Comparison of ENCODE assay signal across 10 cellular contexts in the genomic region with DNA sequence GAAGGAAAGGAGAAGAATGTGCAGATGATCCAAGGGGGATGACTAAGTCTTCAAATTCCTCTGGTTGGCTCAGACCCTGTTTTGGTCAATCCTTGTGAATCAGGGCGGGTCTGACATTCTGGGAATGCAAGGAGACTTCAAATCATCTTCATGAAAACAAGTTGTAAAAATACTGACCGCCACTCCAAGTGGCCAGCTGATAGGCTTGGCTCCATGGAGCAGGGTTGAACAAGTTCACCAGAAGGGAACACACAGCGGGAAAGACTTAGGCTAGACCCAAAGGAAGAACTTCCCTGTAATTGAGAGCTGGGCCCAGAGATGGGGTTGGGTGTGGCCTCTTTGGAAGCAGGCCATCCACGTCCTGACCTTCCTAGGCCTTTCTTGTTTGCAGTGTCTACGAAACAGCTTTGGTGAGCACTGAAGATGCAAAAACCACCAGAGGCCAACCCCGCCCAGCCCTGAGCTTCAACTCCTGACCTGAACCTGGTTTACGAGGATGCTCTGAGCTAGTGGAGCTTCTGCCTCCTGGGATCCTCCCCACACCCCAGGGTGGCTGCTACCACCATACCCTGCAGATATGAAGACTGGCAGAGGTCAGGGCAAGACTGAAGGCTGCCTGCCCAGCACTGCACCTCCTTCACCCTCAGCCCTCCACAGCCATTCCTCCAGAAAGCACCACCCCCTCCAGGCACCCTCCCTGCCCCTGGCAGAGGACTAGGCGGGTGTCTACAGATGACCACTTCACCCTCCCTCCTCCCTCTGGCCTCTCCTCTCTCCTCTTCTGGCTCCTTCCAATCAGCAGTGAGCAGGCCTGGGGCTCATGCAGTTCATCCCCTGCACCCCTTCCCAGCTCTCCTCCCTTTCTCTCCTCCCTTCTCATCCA. TPM values are rescaled to one million over a fixed set of nuclear protein-coding genes. Genes with fewer than 3 reads are reported as not detected.
A peak's percentile ranks its signal among the peaks of the same experiment; 100 is the strongest.
DNase-seq lines count a peak whose midpoint lies in the region; ATAC-seq, FAIRE-seq and TF ChIP-seq lines count a peak whose summit lies in the region.
"Had no signal": no experiment of that assay in that cellular context is flagged by ENCODE, and none has a peak within 500 bp of the region (broad histone marks: within the 10 kb centered on the region; RNA-seq: fewer than 3 reads in every experiment).

No MANE protein-coding gene starts in this region.

- peak overlapping the region; percentile 67 for H3K4me2 ChIP-seq in astrocyte (ENCODE audit: low read length)

- intact Hi-C loops in left ventricle myocardium superior (cut with micrococcal nuclease) = no loop called here
- intact Hi-C loops in activated CD4-positive, alpha-beta memory T cell treated with anti-CD3 and anti-CD28 coated beads for 36 hours (cut with micrococcal nuclease) = loop anchor here (2.0 kb wide), 1 partner anchor 25 kb away; a partner anchor contains a TSS

- no peak overlapping the region for H2AFZ ChIP-seq in astrocyte (ENCODE audit: low read depth, low read length)

- peaks cover 4% of the 10 kb centered on the region for H3K27me3 Mint-ChIP-seq in astrocyte (ENCODE audit: low read depth, unreplicated experiment)
- H3K27me3 Mint-ChIP-seq in stimulated activated memory B cell treated with anti-CD40 and anti-IgM and Interleukin-4, amounts not matched to agents 10 μg/mL and 1 μg/mL and 100 μg/mL, for 72 hours = no peaks in the 10 kb centered on the region
- H3K27me3 Mint-ChIP-seq in activated CD4-positive, alpha-beta memory T cell treated with anti-CD3 and anti-CD28 coated beads for 36 hours = no peaks in the 10 kb centered on the region

- H3K36me3 Mint-ChIP-seq in astrocyte (ENCODE audit: low read depth, unreplicated experiment) = no peaks in the 10 kb centered on the region
- H3K36me3 Mint-ChIP-seq in stimulated activated memory B cell treated with anti-CD40 and anti-IgM and Interleukin-4, amounts not matched to agents 10 μg/mL and 1 μg/mL and 100 μg/mL, for 72 hours = no peaks in the 10 kb centered on the region
- H3K36me3 Mint-ChIP-seq in activated CD4-positive, alpha-beta memory T cell treated with anti-CD3 and anti-CD28 coated beads for 36 hours = no peaks in the 10 kb centered on the region

- no peaks in the 10 kb centered on the region for H3K36me3 ChIP-seq in astrocyte (ENCODE audit: insufficient read depth, low read length)
- H3K36me3 ChIP-seq in BE2C = no peaks in the 10 kb centered on the region

- H3K27ac Mint-ChIP-seq in astrocyte (ENCODE audit: unreplicated experiment) = peak overlapping the region; percentile 77
- peak overlapping the region; percentile 29 for H3K27ac Mint-ChIP-seq in stimulated activated memory B cell treated with anti-CD40 and anti-IgM and Interleukin-4, amounts not matched to agents 10 μg/mL and 1 μg/mL and 100 μg/mL, for 72 hours
- H3K27ac Mint-ChIP-seq in activated CD4-positive, alpha-beta memory T cell treated with anti-CD3 and anti-CD28 coated beads for 36 hours = no peak overlapping the region

- CTCF ChIA-PET in activated CD4-positive, alpha-beta memory T cell treated with anti-CD3 and anti-CD28 coated beads for 36 hours (lab: Charles Lee) = interaction anchor here (1.0 kb wide), 1 partner anchor 25 kb away, joined by 3 read pairs; no protein-coding TSS in a partner anchor

- H3K9ac ChIP-seq in astrocyte (ENCODE audit: low read length) = no peak overlapping the region

- POLR2A ChIA-PET in activated CD4-positive, alpha-beta memory T cell treated with anti-CD3 and anti-CD28 coated beads for 36 hours (lab: Charles Lee) = no interaction called here

- H3K4me1 Mint-ChIP-seq in astrocyte (ENCODE audit: low read depth, unreplicated experiment) = peaks cover 23% of the 10 kb centered on the region
- peaks cover 57% of the 10 kb centered on the region for H3K4me1 Mint-ChIP-seq in stimulated activated memory B cell treated with anti-CD40 and anti-IgM and Interleukin-4, amounts not matched to agents 10 μg/mL and 1 μg/mL and 100 μg/mL, for 72 hours
- peaks cover 34% of the 10 kb centered on the region for H3K4me1 Mint-ChIP-seq in activated CD4-positive, alpha-beta memory T cell treated with anti-CD3 and anti-CD28 coated beads for 36 hours (ENCODE audit: low read depth)

- H3K79me2 ChIP-seq in astrocyte (ENCODE audit: insufficient read depth, low read length) = no peaks in the 10 kb centered on the region

- no peaks in the 10 kb centered on the region for H3K9me3 Mint-ChIP-seq in astrocyte (ENCODE audit: unreplicated experiment)
- no peaks in the 10 kb centered on the region for H3K9me3 Mint-ChIP-seq in stimulated activated memory B cell treated with anti-CD40 and anti-IgM and Interleukin-4, amounts not matched to agents 10 μg/mL and 1 μg/mL and 100 μg/mL, for 72 hours
- no peaks in the 10 kb centered on the region for H3K9me3 Mint-ChIP-seq in activated CD4-positive, alpha-beta memory T cell treated with anti-CD3 and anti-CD28 coated beads for 36 hours

- H3K9me3 ChIP-seq in astrocyte (ENCODE audit: insufficient read depth, low read depth, low read length) = no peaks in the 10 kb centered on the region
- H3K9me3 ChIP-seq in BE2C = no peaks in the 10 kb centered on the region

- peak overlapping the region; percentile 48 for H3K27ac ChIP-seq in astrocyte (ENCODE audit: low read depth, low read length)

- peak; percentile 86 for ATAC-seq in left ventricle myocardium superior
- peak; percentile 6 for ATAC-seq in stimulated activated memory B cell treated with anti-CD40 and anti-IgM and Interleukin-4, amounts not matched to agents 10 μg/mL and 1 μg/mL and 100 μg/mL, for 72 hours
- ATAC-seq in GM19463 (IDR thresholded peaks at IDR 0.05; ENCODE audit: unreplicated experiment) = no peak

- H3K4me3 Mint-ChIP-seq in astrocyte (ENCODE audit: unreplicated experiment) = peak overlapping the region; percentile 34
- no peak overlapping the region for H3K4me3 Mint-ChIP-seq in stimulated activated memory B cell treated with anti-CD40 and anti-IgM and Interleukin-4, amounts not matched to agents 10 μg/mL and 1 μg/mL and 100 μg/mL, for 72 hours
- H3K4me3 Mint-ChIP-seq in activated CD4-positive, alpha-beta memory T cell treated with anti-CD3 and anti-CD28 coated beads for 36 hours = no peak overlapping the region

- H3K4me3 ChIP-seq in astrocyte (ENCODE audit: insufficient read depth, low read depth, low read length) = no peak overlapping the region
- H3K4me3 ChIP-seq in BE2C (ENCODE audit: low read depth, low read length) = no peak overlapping the region

- H4K20me1 ChIP-seq in astrocyte (ENCODE audit: insufficient read depth, low read length) = no peaks in the 10 kb centered on the region

- peaks cover 16% of the 10 kb centered on the region for H3K4me1 ChIP-seq in astrocyte (ENCODE audit: insufficient read depth, low read length)
- no peaks in the 10 kb centered on the region for H3K4me1 ChIP-seq in BE2C

- TF ChIP-seq CTCF in astrocyte (IDR thresholded peaks at IDR 0.05; ENCODE audit: insufficient read depth, low read depth, low read length) (no peak), BE2C (IDR thresholded peaks at IDR 0.05; ENCODE audit: low read depth, low read length) (no peak)

- no peaks in the 10 kb centered on the region for H3K27me3 ChIP-seq in astrocyte (ENCODE audit: insufficient read depth, low read length)
- H3K27me3 ChIP-seq in BE2C = no peaks in the 10 kb centered on the region

- peak; percentile 95 for FAIRE-seq in astrocyte (lab: Jason Lieb, UNC)

- peak; percentile 11 for DNase-seq in GOT3 (lab: John Stamatoyannopoulos, UW)
- DNase-seq in astrocyte (ENCODE audit: low read depth) = peak; percentile 97
- peak; percentile 46 for DNase-seq in left ventricle myocardium superior
- no peak for DNase-seq in BE2C
- no peak for DNase-seq in NCI-H1436 treated with DMSO at 0.1 percent for 48 hours (lab: John Stamatoyannopoulos, UW)
- DNase-seq in activated CD4-positive, alpha-beta memory T cell treated with anti-CD3 and anti-CD28 coated beads for 36 hours = no peak
- DNase-seq: caudate nucleus, T1000 had no signal

RNA-seq across cellular contexts. Expression of a gene that starts 26.1 kb away (rescaled TPM):
- total RNA-seq in astrocyte (6.7 and 9.4 TPM in 2 replicates), left ventricle myocardium superior (8.4 TPM)
- polyA plus RNA-seq in BE2C (2012; ENCODE audit: insufficient read depth, insufficient read length, low read depth) = 18.0 TPM
- 10 to 100 TPM; 26.5 to 32.0 TPM for total RNA-seq in activated CD4-positive, alpha-beta memory T cell treated with anti-CD3 and anti-CD28 coated beads for 36 hours

Comparison
In these comparisons a context has a peak if more than half of its experiments do, and no peak if none do; other contexts are left out.
1. DNase-seq: peak in GOT3 (single experiment), astrocyte (single experiment) and left ventricle myocardium superior (single experiment); none in BE2C (single experiment), NCI-H1436 treated with DMSO at 0.1 percent for 48 hours (single experiment) and activated CD4-positive, alpha-beta memory T cell treated with anti-CD3 and anti-CD28 coated beads for 36 hours (single experiment).